ENCODE assay signal across 1 cellular context in the genomic region with DNA sequence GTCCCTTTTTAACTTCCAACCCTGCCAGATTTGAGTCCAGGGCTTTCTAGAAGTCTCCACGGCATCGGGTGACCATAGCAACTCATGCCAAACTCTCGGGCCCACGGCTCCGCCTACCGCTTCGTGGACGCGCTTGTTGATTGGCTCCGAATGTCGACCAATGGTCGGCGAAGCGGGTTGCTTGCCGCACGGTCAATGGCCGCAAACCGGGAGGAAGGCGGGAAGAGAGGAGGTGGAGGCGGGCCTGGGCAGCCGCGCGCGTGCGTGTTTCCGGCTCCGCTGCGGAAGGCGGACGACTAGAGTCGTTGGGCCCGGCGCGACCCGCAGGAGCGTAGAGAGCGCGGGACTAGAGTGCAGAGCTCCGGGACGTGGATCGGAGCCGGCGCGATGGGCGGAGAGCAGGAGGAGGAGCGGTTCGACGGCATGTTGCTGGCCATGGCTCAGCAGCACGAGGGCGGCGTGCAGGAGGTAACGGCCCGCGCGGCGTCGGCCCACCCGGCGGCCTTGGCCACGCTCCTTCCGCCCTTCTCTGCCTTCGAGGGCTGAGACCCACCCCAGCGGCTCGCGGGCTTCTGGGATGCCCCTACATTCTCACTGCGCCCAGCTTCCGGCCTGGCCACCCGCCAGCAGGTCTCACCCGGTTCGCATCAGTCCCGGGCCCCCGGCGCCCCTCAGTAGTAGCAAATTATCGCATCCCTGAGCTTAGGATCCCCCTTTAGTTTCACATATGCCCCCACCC.
TF ChIP-seq lines count a peak whose summit lies in the region.

NUDC (plus strand) TSS at position 282 of the 739 bp plus-strand sequence; CDS start at position 388, 106 bp downstream.

TF ChIP-seq in GM12878, 131 proteins besides CTCF, POLR2A, EP300 and RAD21 (continued from another document):
- TF ChIP-seq, protein P1, sequence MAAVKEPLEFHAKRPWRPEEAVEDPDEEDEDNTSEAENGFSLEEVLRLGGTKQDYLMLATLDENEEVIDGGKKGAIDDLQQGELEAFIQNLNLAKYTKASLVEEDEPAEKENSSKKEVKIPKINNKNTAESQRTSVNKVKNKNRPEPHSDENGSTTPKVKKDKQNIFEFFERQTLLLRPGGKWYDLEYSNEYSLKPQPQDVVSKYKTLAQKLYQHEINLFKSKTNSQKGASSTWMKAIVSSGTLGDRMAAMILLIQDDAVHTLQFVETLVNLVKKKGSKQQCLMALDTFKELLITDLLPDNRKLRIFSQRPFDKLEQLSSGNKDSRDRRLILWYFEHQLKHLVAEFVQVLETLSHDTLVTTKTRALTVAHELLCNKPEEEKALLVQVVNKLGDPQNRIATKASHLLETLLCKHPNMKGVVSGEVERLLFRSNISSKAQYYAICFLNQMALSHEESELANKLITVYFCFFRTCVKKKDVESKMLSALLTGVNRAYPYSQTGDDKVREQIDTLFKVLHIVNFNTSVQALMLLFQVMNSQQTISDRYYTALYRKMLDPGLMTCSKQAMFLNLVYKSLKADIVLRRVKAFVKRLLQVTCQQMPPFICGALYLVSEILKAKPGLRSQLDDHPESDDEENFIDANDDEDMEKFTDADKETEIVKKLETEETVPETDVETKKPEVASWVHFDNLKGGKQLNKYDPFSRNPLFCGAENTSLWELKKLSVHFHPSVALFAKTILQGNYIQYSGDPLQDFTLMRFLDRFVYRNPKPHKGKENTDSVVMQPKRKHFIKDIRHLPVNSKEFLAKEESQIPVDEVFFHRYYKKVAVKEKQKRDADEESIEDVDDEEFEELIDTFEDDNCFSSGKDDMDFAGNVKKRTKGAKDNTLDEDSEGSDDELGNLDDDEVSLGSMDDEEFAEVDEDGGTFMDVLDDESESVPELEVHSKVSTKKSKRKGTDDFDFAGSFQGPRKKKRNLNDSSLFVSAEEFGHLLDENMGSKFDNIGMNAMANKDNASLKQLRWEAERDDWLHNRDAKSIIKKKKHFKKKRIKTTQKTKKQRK (IDR thresholded peaks at IDR 0.05; ENCODE audit: low read depth, low read length), result peak; percentile 74
- peak; percentile 59; the same call in 1 of the 2 replicates for TF ChIP-seq SMAD5 (IDR thresholded peaks at IDR 0.05; ENCODE audit: low read depth)
- TF ChIP-seq CREB1 (IDR thresholded peaks at IDR 0.05; ENCODE audit: low read depth), result peak; percentile 90
- peak; percentile 34; the same call in 1 of the 2 replicates for TF ChIP-seq BACH1 (IDR thresholded peaks at IDR 0.05; ENCODE audit: borderline replicate concordance)
- no peak for TF ChIP-seq CBX3 (IDR thresholded peaks at IDR 0.05; ENCODE audit: borderline replicate concordance, low read depth)
- peak; percentile 81; the same call in 1 of the 2 replicates for TF ChIP-seq RB1 (IDR thresholded peaks at IDR 0.05; ENCODE audit: borderline replicate concordance)
- no peak for TF ChIP-seq ZNF622 (IDR thresholded peaks at IDR 0.05)
- TF ChIP-seq, protein P2, sequence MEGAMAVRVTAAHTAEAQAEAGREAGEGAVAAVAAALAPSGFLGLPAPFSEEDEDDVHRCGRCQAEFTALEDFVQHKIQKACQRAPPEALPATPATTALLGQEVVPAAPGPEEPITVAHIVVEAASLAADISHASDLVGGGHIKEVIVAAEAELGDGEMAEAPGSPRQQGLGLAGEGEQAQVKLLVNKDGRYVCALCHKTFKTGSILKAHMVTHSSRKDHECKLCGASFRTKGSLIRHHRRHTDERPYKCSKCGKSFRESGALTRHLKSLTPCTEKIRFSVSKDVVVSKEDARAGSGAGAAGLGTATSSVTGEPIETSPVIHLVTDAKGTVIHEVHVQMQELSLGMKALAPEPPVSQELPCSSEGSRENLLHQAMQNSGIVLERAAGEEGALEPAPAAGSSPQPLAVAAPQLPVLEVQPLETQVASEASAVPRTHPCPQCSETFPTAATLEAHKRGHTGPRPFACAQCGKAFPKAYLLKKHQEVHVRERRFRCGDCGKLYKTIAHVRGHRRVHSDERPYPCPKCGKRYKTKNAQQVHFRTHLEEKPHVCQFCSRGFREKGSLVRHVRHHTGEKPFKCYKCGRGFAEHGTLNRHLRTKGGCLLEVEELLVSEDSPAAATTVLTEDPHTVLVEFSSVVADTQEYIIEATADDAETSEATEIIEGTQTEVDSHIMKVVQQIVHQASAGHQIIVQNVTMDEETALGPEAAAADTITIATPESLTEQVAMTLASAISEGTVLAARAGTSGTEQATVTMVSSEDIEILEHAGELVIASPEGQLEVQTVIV (IDR thresholded peaks at IDR 0.05; ENCODE audit: borderline replicate concordance, partially characterized antibody), result peak; percentile 58
- no peak for TF ChIP-seq NR2C2 (IDR thresholded peaks at IDR 0.05; ENCODE audit: borderline replicate concordance, control insufficient read depth, insufficient read length, low read depth)
- TF ChIP-seq NBN (IDR thresholded peaks at IDR 0.05), result peak; percentile 48; the same call in 1 of the 2 replicates
- TF ChIP-seq, protein P3, sequence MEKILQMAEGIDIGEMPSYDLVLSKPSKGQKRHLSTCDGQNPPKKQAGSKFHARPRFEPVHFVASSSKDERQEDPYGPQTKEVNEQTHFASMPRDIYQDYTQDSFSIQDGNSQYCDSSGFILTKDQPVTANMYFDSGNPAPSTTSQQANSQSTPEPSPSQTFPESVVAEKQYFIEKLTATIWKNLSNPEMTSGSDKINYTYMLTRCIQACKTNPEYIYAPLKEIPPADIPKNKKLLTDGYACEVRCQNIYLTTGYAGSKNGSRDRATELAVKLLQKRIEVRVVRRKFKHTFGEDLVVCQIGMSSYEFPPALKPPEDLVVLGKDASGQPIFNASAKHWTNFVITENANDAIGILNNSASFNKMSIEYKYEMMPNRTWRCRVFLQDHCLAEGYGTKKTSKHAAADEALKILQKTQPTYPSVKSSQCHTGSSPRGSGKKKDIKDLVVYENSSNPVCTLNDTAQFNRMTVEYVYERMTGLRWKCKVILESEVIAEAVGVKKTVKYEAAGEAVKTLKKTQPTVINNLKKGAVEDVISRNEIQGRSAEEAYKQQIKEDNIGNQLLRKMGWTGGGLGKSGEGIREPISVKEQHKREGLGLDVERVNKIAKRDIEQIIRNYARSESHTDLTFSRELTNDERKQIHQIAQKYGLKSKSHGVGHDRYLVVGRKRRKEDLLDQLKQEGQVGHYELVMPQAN (conservative IDR thresholded peaks at IDR 0.05), result peak; percentile 92
- TF ChIP-seq POU2F2 (IDR thresholded peaks at IDR 0.05; ENCODE audit: borderline replicate concordance, low read depth, low read length), result 0 out of 3 replicates have a peak, but pooled peaks have one; percentile 21
- peak; percentile 50; the same call in 1 of the 2 replicates for TF ChIP-seq DPF2 (IDR thresholded peaks at IDR 0.05)
- no peak for TF ChIP-seq YBX1 (IDR thresholded peaks at IDR 0.05)
- TF ChIP-seq HDGF (IDR thresholded peaks at IDR 0.05), result peak; percentile 94
- no peak for TF ChIP-seq SREBF2 (IDR thresholded peaks at IDR 0.05; ENCODE audit: low read length)
- TF ChIP-seq, protein P4, sequence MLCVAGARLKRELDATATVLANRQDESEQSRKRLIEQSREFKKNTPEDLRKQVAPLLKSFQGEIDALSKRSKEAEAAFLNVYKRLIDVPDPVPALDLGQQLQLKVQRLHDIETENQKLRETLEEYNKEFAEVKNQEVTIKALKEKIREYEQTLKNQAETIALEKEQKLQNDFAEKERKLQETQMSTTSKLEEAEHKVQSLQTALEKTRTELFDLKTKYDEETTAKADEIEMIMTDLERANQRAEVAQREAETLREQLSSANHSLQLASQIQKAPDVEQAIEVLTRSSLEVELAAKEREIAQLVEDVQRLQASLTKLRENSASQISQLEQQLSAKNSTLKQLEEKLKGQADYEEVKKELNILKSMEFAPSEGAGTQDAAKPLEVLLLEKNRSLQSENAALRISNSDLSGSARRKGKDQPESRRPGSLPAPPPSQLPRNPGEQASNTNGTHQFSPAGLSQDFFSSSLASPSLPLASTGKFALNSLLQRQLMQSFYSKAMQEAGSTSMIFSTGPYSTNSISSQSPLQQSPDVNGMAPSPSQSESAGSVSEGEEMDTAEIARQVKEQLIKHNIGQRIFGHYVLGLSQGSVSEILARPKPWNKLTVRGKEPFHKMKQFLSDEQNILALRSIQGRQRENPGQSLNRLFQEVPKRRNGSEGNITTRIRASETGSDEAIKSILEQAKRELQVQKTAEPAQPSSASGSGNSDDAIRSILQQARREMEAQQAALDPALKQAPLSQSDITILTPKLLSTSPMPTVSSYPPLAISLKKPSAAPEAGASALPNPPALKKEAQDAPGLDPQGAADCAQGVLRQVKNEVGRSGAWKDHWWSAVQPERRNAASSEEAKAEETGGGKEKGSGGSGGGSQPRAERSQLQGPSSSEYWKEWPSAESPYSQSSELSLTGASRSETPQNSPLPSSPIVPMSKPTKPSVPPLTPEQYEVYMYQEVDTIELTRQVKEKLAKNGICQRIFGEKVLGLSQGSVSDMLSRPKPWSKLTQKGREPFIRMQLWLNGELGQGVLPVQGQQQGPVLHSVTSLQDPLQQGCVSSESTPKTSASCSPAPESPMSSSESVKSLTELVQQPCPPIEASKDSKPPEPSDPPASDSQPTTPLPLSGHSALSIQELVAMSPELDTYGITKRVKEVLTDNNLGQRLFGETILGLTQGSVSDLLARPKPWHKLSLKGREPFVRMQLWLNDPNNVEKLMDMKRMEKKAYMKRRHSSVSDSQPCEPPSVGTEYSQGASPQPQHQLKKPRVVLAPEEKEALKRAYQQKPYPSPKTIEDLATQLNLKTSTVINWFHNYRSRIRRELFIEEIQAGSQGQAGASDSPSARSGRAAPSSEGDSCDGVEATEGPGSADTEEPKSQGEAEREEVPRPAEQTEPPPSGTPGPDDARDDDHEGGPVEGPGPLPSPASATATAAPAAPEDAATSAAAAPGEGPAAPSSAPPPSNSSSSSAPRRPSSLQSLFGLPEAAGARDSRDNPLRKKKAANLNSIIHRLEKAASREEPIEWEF (IDR thresholded peaks at IDR 0.05; ENCODE audit: insufficient replicate concordance, low read depth, low read length), result no peak
- TF ChIP-seq IKZF1 (conservative IDR thresholded peaks at IDR 0.05), result peak; percentile 71; the same call in 1 of the 2 replicates
- no peak for TF ChIP-seq MEF2B (IDR thresholded peaks at IDR 0.05; ENCODE audit: partially characterized antibody, poor library complexity, severe bottlenecking)
